In the genomic region with DNA sequence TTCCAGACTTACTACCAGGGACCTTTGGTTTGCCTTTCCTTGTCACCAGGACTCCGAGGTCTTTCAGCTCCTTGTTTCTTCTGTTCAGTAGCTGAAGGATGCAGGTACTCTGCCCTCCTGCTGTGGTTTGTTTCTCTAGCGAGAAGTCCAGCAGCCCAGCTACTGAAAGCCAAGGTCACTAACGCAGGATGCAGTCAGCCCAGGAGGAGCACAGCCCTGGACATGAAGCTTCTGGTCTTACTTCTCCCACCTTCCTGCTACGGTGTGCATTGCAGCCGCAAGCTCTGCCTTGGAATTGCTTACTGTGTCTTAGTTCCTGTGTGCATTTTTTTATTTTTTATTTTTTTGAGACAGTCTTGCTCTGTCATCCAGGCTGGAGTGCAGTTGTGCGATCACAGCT, we compare ENCODE assay signal across 15 cellular contexts.
A peak's percentile ranks its signal among the peaks of the same experiment; 100 is the strongest.
DNase-seq lines count a peak whose midpoint lies in the region; ATAC-seq and TF ChIP-seq lines count a peak whose summit lies in the region.
"Had no signal": no experiment of that assay in that cellular context is flagged by ENCODE, and none has a peak within 500 bp of the region (broad histone marks: within the 10 kb centered on the region; RNA-seq: fewer than 3 reads in every experiment).

No MANE protein-coding gene starts in this region.

- H3K36me3 Mint-ChIP-seq in activated T-helper 2 cell treated with anti-CD3 and anti-CD28 coated beads, Interferon-gamma antibody, Interleukin-2, Interleukin-4, amounts not matched to agents 10 μg/mL and 5 μg/mL and 100 μg/mL, durations not matched to agents 14 hours and 24 hours and 36 hours (ENCODE audit: low read depth): peaks cover 42% of the 10 kb centered on the region
- peaks cover 7% of the 10 kb centered on the region for H3K36me3 Mint-ChIP-seq in osteocyte (ENCODE audit: unreplicated experiment)

- peaks cover 98% of the 10 kb centered on the region for H4K20me1 ChIP-seq in BLaER1

- no peak overlapping the region for H3K4me3 Mint-ChIP-seq in activated T-helper 2 cell treated with anti-CD3 and anti-CD28 coated beads, Interferon-gamma antibody, Interleukin-2, Interleukin-4, amounts not matched to agents 10 μg/mL and 5 μg/mL and 100 μg/mL, durations not matched to agents 14 hours and 24 hours and 36 hours (ENCODE audit: low read depth)
- no peak overlapping the region for H3K4me3 Mint-ChIP-seq in osteocyte (ENCODE audit: unreplicated experiment)

- intact Hi-C loops in activated T-helper 2 cell treated with anti-CD3 and anti-CD28 coated beads, Interferon-gamma antibody, Interleukin-2, Interleukin-4, amounts not matched to agents 10 μg/mL and 5 μg/mL and 100 μg/mL, durations not matched to agents 14 hours and 24 hours and 36 hours (cut with micrococcal nuclease): loop anchor here (5.0 to 10.0 kb wide), 2 partner anchors 59 to 142 kb away; no protein-coding TSS in a partner anchor

- ATAC-seq in HG02938 (IDR thresholded peaks at IDR 0.05; ENCODE audit: unreplicated experiment): no peak
- ATAC-seq in GM18873 (IDR thresholded peaks at IDR 0.05; ENCODE audit: low FRiP score, unreplicated experiment): no peak
- ATAC-seq: activated naive CD4-positive, alpha-beta T cell treated with anti-CD3 and anti-CD28 coated beads, Interleukin-2, amount 50 U/mL, for 72 hours; SK-N-SH treated with all-trans-retinoic acid at 6 μM for 48 hours had no signal

- peaks cover 13% of the 10 kb centered on the region for H3K9me3 Mint-ChIP-seq in activated T-helper 2 cell treated with anti-CD3 and anti-CD28 coated beads, Interferon-gamma antibody, Interleukin-2, Interleukin-4, amounts not matched to agents 10 μg/mL and 5 μg/mL and 100 μg/mL, durations not matched to agents 14 hours and 24 hours and 36 hours
- H3K9me3 Mint-ChIP-seq in osteocyte (ENCODE audit: unreplicated experiment): peaks cover 8% of the 10 kb centered on the region

- TF ChIP-seq CTCF in osteocyte (IDR thresholded peaks at IDR 0.05): no peak

- no peaks in the 10 kb centered on the region for H3K27me3 ChIP-seq in BLaER1
- H3K27me3 ChIP-seq: breast epithelium had no signal

- H3K4me3 ChIP-seq in BLaER1: no peak overlapping the region
- H3K4me3 ChIP-seq: breast epithelium had no signal

- H3K27ac ChIP-seq in BLaER1: peak overlapping the region; percentile 23
- H3K27ac ChIP-seq: breast epithelium, C4-2B had no signal

- in situ Hi-C loops in G401 (cut with HindIII; ENCODE audit: low sequenced_read_pairs): no loop called here

- H3K4me2 ChIP-seq in BLaER1: peak overlapping the region; percentile 83

- DNase-seq in G401 (ENCODE audit: low spot score) (peak; percentile 68), osteocyte (ENCODE audit: extremely low spot score, unreplicated experiment) (peak; percentile 19), DMS 273 (lab: John Stamatoyannopoulos, UW; ENCODE audit: unreplicated experiment) (no peak), RKO (ENCODE audit: low spot score) (no peak)
- DNase-seq in activated T-helper 2 cell treated with anti-CD3 and anti-CD28 coated beads, Interferon-gamma antibody, Interleukin-2, Interleukin-4, amounts not matched to agents 10 μg/mL and 5 μg/mL and 100 μg/mL, durations not matched to agents 14 hours and 24 hours and 36 hours (ENCODE audit: low spot score): no peak
- DNase-seq: effector memory CD4-positive, alpha-beta T cell; left colon; NCI-H187 treated with DMSO at 0.1 percent for 48 hours had no signal

- peak overlapping the region; percentile 18 for H3K27ac Mint-ChIP-seq in activated T-helper 2 cell treated with anti-CD3 and anti-CD28 coated beads, Interferon-gamma antibody, Interleukin-2, Interleukin-4, amounts not matched to agents 10 μg/mL and 5 μg/mL and 100 μg/mL, durations not matched to agents 14 hours and 24 hours and 36 hours
- peak overlapping the region; percentile 93 for H3K27ac Mint-ChIP-seq in osteocyte (ENCODE audit: unreplicated experiment)

- H3K9ac ChIP-seq in BLaER1: peak overlapping the region; percentile 2; the same call in 1 of the 2 replicates

- peaks cover 8% of the 10 kb centered on the region; the same call in 1 of the 2 replicates for H3K9me3 ChIP-seq in BLaER1

- peaks cover 94% of the 10 kb centered on the region for H3K4me1 ChIP-seq in BLaER1

- peaks cover 55% of the 10 kb centered on the region for H3K36me3 ChIP-seq in BLaER1
- H3K36me3 ChIP-seq: breast epithelium had no signal

- no peaks in the 10 kb centered on the region for H3K27me3 Mint-ChIP-seq in activated T-helper 2 cell treated with anti-CD3 and anti-CD28 coated beads, Interferon-gamma antibody, Interleukin-2, Interleukin-4, amounts not matched to agents 10 μg/mL and 5 μg/mL and 100 μg/mL, durations not matched to agents 14 hours and 24 hours and 36 hours (ENCODE audit: low read depth)
- H3K27me3 Mint-ChIP-seq in osteocyte (ENCODE audit: unreplicated experiment): no peaks in the 10 kb centered on the region

- H3K4me1 Mint-ChIP-seq in activated T-helper 2 cell treated with anti-CD3 and anti-CD28 coated beads, Interferon-gamma antibody, Interleukin-2, Interleukin-4, amounts not matched to agents 10 μg/mL and 5 μg/mL and 100 μg/mL, durations not matched to agents 14 hours and 24 hours and 36 hours (ENCODE audit: low read depth): peaks cover 72% of the 10 kb centered on the region
- H3K4me1 Mint-ChIP-seq in osteocyte (ENCODE audit: unreplicated experiment): peaks cover 86% of the 10 kb centered on the region

Comparison
In these comparisons a context has a peak if more than half of its experiments do, and no peak if none do; other contexts are left out.
1. DNase-seq: peak in G401 (single experiment) and osteocyte (single experiment); none in activated T-helper 2 cell treated with anti-CD3 and anti-CD28 coated beads, Interferon-gamma antibody, Interleukin-2, Interleukin-4, amounts not matched to agents 10 μg/mL and 5 μg/mL and 100 μg/mL, durations not matched to agents 14 hours and 24 hours and 36 hours (single experiment), DMS 273 (single experiment) and RKO (single experiment).